Comparison of ENCODE assay signal across 6 cellular contexts in the genomic region with DNA sequence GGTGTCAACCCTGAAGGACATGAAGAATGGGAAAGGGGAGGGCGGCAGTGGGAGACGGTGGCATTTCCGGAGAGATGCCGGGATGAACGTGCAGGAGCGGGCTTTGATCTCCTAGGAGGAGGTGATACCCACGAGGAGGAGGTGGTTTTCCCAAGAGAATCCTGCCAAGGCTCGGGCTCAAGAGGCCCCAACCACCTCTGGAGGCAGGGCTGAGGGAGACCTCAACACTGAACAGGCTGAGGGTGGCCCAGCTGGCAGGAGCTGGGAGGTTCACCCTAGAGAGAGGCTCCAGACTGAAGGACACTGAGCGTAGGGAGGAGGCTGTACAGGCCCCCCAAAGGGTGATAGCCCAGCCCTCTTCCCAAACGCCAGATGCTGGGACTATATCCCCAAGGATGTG.
DNase-seq lines count a peak whose midpoint lies in the region; ATAC-seq and TF ChIP-seq lines count a peak whose summit lies in the region.
"Not testable (repeated sequence)": the region's sequence is repeated elsewhere in the genome, so short reads cannot be mapped to it uniquely, and the experiment has no call there.

No MANE protein-coding gene starts in this region.

- not testable (repeated sequence) for H3K4me3 ChIP-seq in RWPE2 (ENCODE audit: severe bottlenecking); right atrium auricular region; right lobe of liver

- H3K9me3 ChIP-seq in RWPE2 (ENCODE audit: severe bottlenecking); right lobe of liver: not testable (repeated sequence)
- peaks cover 0 to 25% of the 10 kb centered on the region in 2 donors for H3K9me3 ChIP-seq in right atrium auricular region

- H3K36me3 Mint-ChIP-seq in type B pancreatic cell: not testable (repeated sequence)

- not testable (repeated sequence) for H3K4me3 Mint-ChIP-seq in type B pancreatic cell

- not testable (repeated sequence) for H3K27me3 Mint-ChIP-seq in type B pancreatic cell

- WGBS in right lobe of liver (ENCODE audit: insufficient coverage, low coverage, low lambda C conversion rate, missing lambda C conversion rate): 59% methylated on average over 8 of the region's 10 CpGs

- H3K27me3 ChIP-seq in RWPE2 (ENCODE audit: insufficient read depth, poor library complexity, severe bottlenecking); right atrium auricular region; right lobe of liver: not testable (repeated sequence)

- DNase-seq in RWPE2 (ENCODE audit: low spot score) (peak; percentile 18), right atrium auricular region (ENCODE audit: low spot score) (peak; percentile 40), right lobe of liver (peak in 2 of 3 donors; percentile 26 to 48), mesenteric fat pad (ENCODE audit: low spot score) (peak; percentile 87), posterior vena cava (ENCODE audit: low spot score) (peak; percentile 71), type B pancreatic cell (ENCODE audit: extremely low spot score, unreplicated experiment) (peak; percentile 25)

- intact Hi-C loops in right lobe of liver (cut with DNase I); posterior vena cava (cut with DNase I): not testable (repeated sequence)

- H3K27ac ChIP-seq in RWPE2 (ENCODE audit: poor library complexity, severe bottlenecking); right atrium auricular region; right lobe of liver: not testable (repeated sequence)

- not testable (repeated sequence) for H3K4me1 Mint-ChIP-seq in type B pancreatic cell (ENCODE audit: unreplicated experiment)

- not testable (repeated sequence) for ATAC-seq in RWPE2 (ENCODE audit: low read depth)
- peak in 1 of 4 donors; percentile 16 for ATAC-seq in right lobe of liver

- TF ChIP-seq CTCF in RWPE2 (IDR thresholded peaks at IDR 0.05; ENCODE audit: poor library complexity, severe bottlenecking); right atrium auricular region (IDR thresholded peaks at IDR 0.05); right lobe of liver (IDR thresholded peaks at IDR 0.05); type B pancreatic cell (conservative IDR thresholded peaks at IDR 0.05): not testable (repeated sequence)

- not testable (repeated sequence) for H3K27ac Mint-ChIP-seq in type B pancreatic cell

- not testable (repeated sequence) for H3K9me3 Mint-ChIP-seq in type B pancreatic cell

- TF ChIP-seq POLR2A in right lobe of liver (IDR thresholded peaks at IDR 0.05): not testable (repeated sequence)

- H3K4me1 ChIP-seq in RWPE2 (ENCODE audit: insufficient read depth, poor library complexity, severe bottlenecking); right atrium auricular region; right lobe of liver: not testable (repeated sequence)

- H3K36me3 ChIP-seq in RWPE2 (ENCODE audit: low read depth); right atrium auricular region; right lobe of liver: not testable (repeated sequence)

Comparison
In these comparisons a context has a peak if more than half of its experiments do, and no peak if none do; other contexts are left out.
1. DNase-seq: peak in every context shown above with its lines; median percentile 87 in mesenteric fat pad; 71 in posterior vena cava; 40 in right atrium auricular region; 37 in right lobe of liver; 25 in type B pancreatic cell; 18 in RWPE2.